Comparison of ENCODE assay signal across 8 cellular contexts in the genomic region with DNA sequence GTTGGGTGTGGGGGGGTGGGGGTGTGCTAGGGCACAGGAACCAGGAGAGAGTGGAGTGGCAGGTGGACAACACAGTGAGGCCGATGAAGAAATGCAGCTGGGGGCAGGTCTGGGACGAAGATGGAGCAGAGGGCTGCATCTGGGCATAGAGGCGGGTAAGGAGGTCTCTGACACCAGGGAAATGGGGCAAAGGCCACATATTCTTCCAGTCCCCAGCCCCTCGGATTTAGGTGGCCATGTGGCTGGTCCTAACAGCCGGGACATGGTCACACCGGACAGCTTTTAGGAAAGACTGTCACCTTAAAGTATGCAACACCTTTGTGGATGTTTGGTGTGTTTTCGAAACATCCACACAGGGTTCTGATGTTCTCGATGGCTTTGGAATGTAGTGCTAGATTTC. TPM values are rescaled to one million over a fixed set of nuclear protein-coding genes. Genes with fewer than 3 reads are reported as not detected.
"Had no signal": no experiment of that assay in that cellular context is flagged by ENCODE, and none has a peak within 500 bp of the region (broad histone marks: within the 10 kb centered on the region; RNA-seq: fewer than 3 reads in every experiment).

No MANE protein-coding gene starts in this region.

- H3K36me3 ChIP-seq: HAP-1 had no signal

- H3K9ac ChIP-seq: KMS-11 had no signal

- FAIRE-seq: HepG2 had no signal

- H3K9me3 ChIP-seq: HAP-1 had no signal

- H2AFZ ChIP-seq: GM23338 had no signal

- H3K4me3 ChIP-seq: GM23338, HAP-1 had no signal

- H3K4me2 ChIP-seq: GM23338, KMS-11 had no signal

- H3K27ac ChIP-seq: KMS-11 had no signal

- ATAC-seq: GM23338, HCT116, HepG2 had no signal

- H3K4me1 ChIP-seq: HAP-1 had no signal

- DNase-seq: H7, HFFc6, KBM-7 had no signal

RNA-seq across cellular contexts. Expression of a gene that starts 5.0 kb away (rescaled TPM):
- total RNA-seq: HepG2, HFFc6 had no signal
- polyA plus RNA-seq: HepG2 had no signal
